ENCODE assay signal across 8 cellular contexts in genomic region chr19:40465781-40466218, GRCh38. TPM values are rescaled to one million over a fixed set of nuclear protein-coding genes. Genes with fewer than 3 reads are reported as not detected.
DNase-seq lines count a peak whose midpoint lies in the region; ATAC-seq, FAIRE-seq and TF ChIP-seq lines count a peak whose summit lies in the region.

No MANE protein-coding gene starts in this region.

- peaks cover 27% of the 10 kb centered on the region for H3K4me1 ChIP-seq in keratinocyte (ENCODE audit: control insufficient read depth, extremely low read depth, insufficient read depth, low read length)

- FAIRE-seq in keratinocyte (lab: Jason Lieb, UNC): peak; percentile 56

- H3K36me3 ChIP-seq in keratinocyte (ENCODE audit: control insufficient read depth in 2 of 2, extremely low read depth in 1 of 2, insufficient read depth in 2 of 2, low read length in 2 of 2): no peaks in the 10 kb centered on the region

- no peaks in the 10 kb centered on the region for H3K9me1 ChIP-seq in keratinocyte (ENCODE audit: control insufficient read depth, extremely low read depth, insufficient read depth, low read length)

- H3K27ac ChIP-seq in keratinocyte (ENCODE audit: control insufficient read depth, insufficient read depth, low read length): peak overlapping the region; percentile 81

- dilution Hi-C loops in keratinocyte (cut with MboI; ENCODE audit: extremely low pct_ligation_motif_present, low sequenced_read_pairs): no loop called here

- H3K4me3 ChIP-seq in keratinocyte (ENCODE audit: control insufficient read depth in 2 of 3, extremely low read depth in 1 of 3, insufficient read depth in 2 of 3, low read depth in 1 of 3, low read length in 3 of 3): peak overlapping the region; percentile 82 to 94 (median 86)

- no peaks in the 10 kb centered on the region for H3K9me3 ChIP-seq in keratinocyte (ENCODE audit: control insufficient read depth, low read depth, low read length)

- ATAC-seq in HG03432 (IDR thresholded peaks at IDR 0.05; ENCODE audit: unreplicated experiment): peak; percentile 84

- H3K9ac ChIP-seq in keratinocyte (ENCODE audit: control insufficient read depth, extremely low read depth, insufficient read depth, low read length): peak overlapping the region; percentile 88

- peak; percentile 99 for DNase-seq in AG09319 (ENCODE audit: extremely low read depth, low read depth)
- peak; percentile 95 for DNase-seq in GM19238 (ENCODE audit: insufficient read length, low spot score)
- DNase-seq in NCI-H446 treated with DMSO at 0.1 percent for 48 hours (lab: John Stamatoyannopoulos, UW): peak; percentile 97
- DNase-seq in activated CD4-positive, CD25-positive, alpha-beta regulatory T cell treated with anti-CD3 and anti-CD28 coated beads, Interleukin-2, amount 50 U/mL, for 72 hours: peak; percentile 100
- DNase-seq in cerebellar nuclear complex (lab: John Stamatoyannopoulos, UW): peak; percentile 97 to 98
- DNase-seq in keratinocyte (ENCODE audit: low read depth, low spot score): peak; percentile 97
- peak; percentile 100 for DNase-seq in stimulated activated CD4-positive, alpha-beta T cell treated with anti-CD3 and anti-CD28 coated beads, Interleukin-12 subunit alpha, Interleukin-12 subunit beta, amount 100 ng/mL, for 4 hours

- H3K4me2 ChIP-seq in keratinocyte (ENCODE audit: control insufficient read depth, extremely low read depth, insufficient read depth, low read depth, low read length): peak overlapping the region; percentile 93

- peak overlapping the region; percentile 90 for H2AFZ ChIP-seq in keratinocyte (ENCODE audit: control insufficient read depth, low read length)

- H3K79me2 ChIP-seq in keratinocyte (ENCODE audit: control insufficient read depth, insufficient read depth, low read length): no peaks in the 10 kb centered on the region

- peaks cover 7% of the 10 kb centered on the region for H3K27me3 ChIP-seq in keratinocyte (ENCODE audit: control insufficient read depth, extremely low read depth, insufficient read depth, low read length)

- H4K20me1 ChIP-seq in keratinocyte (ENCODE audit: control insufficient read depth, extremely low read depth, insufficient read depth, low read length): no peaks in the 10 kb centered on the region

- TF ChIP-seq CTCF in AG09319 (IDR thresholded peaks at IDR 0.05; ENCODE audit: low read depth, low read length): no peak
- TF ChIP-seq CTCF in keratinocyte (optimal IDR thresholded peaks at IDR 0.05 in 1 of 3, IDR thresholded peaks at IDR 0.05 in 1 of 3, conservative IDR thresholded peaks at IDR 0.05 in 1 of 3; ENCODE audit: extremely low read depth in 1 of 3, insufficient read depth in 2 of 3, low read length in 3 of 3): no peak

RNA-seq across cellular contexts. Expression of gene BLVRB, which starts 0.3 kb away (rescaled TPM):
- 48.6 to 129 TPM (median 52.5 TPM) in 3 replicates for polyA plus RNA-seq in keratinocyte
- 26.7 TPM for polyA plus RNA-seq in keratinocyte (2011; ENCODE audit: low read depth)
- 57.0 and 105 TPM in 2 replicates for polyA plus RNA-seq in keratinocyte (2011; cell fraction: cytosol; rRNA removed)
- polyA plus RNA-seq in keratinocyte (2011; cell fraction: nucleus; rRNA removed): 39.1 and 52.7 TPM in 2 replicates
- 75.2 and 154 TPM in 2 replicates for polyA plus RNA-seq in keratinocyte (2012; ENCODE audit: low replicate concordance)
- 34.0 to 82.3 TPM (median 74.7 TPM) in 3 replicates for polyA minus RNA-seq in keratinocyte
- polyA minus RNA-seq in keratinocyte (2011; cell fraction: cytosol; rRNA and poly(A)+ RNA removed): 105 TPM
- polyA minus RNA-seq in keratinocyte (2011; cell fraction: nucleus; rRNA and poly(A)+ RNA removed): 15.5 and 17.0 TPM in 2 replicates

RNA-seq across cellular contexts. Expression of gene SPTBN4, which starts 1.0 kb away (rescaled TPM):
- polyA plus RNA-seq in keratinocyte: 0.06 to 0.28 TPM (median 0.17 TPM) in 3 replicates
- not detected for polyA plus RNA-seq in keratinocyte (2011; ENCODE audit: low read depth)
- polyA plus RNA-seq in keratinocyte (2011; cell fraction: cytosol; rRNA removed): 0.12 TPM in 1 of 2 replicates, not detected in the other
- polyA plus RNA-seq in keratinocyte (2011; cell fraction: nucleus; rRNA removed): 0.20 and 0.57 TPM in 2 replicates
- 0.22 TPM in 1 of 2 replicates, not detected in the other for polyA plus RNA-seq in keratinocyte (2012; ENCODE audit: low replicate concordance)
- polyA minus RNA-seq in keratinocyte: not detected in 3 replicates
- not detected for polyA minus RNA-seq in keratinocyte (2011; cell fraction: cytosol; rRNA and poly(A)+ RNA removed)
- polyA minus RNA-seq in keratinocyte (2011; cell fraction: nucleus; rRNA and poly(A)+ RNA removed): not detected in 2 replicates

RNA-seq across cellular contexts. Expression of gene SERTAD3, which starts 21.7 kb away (rescaled TPM):
- polyA plus RNA-seq in keratinocyte: 11.8 to 16.1 TPM (median 13.2 TPM) in 3 replicates
- polyA plus RNA-seq in keratinocyte (2011; ENCODE audit: low read depth): 1.1 TPM
- 9.0 and 9.9 TPM in 2 replicates for polyA plus RNA-seq in keratinocyte (2011; cell fraction: cytosol; rRNA removed)
- polyA plus RNA-seq in keratinocyte (2011; cell fraction: nucleus; rRNA removed): 11.3 and 14.8 TPM in 2 replicates
- 11.9 and 19.4 TPM in 2 replicates for polyA plus RNA-seq in keratinocyte (2012; ENCODE audit: low replicate concordance)
- polyA minus RNA-seq in keratinocyte: 14.4 to 18.5 TPM (median 14.8 TPM) in 3 replicates
- 35.3 TPM for polyA minus RNA-seq in keratinocyte (2011; cell fraction: cytosol; rRNA and poly(A)+ RNA removed)
- 9.1 and 9.6 TPM in 2 replicates for polyA minus RNA-seq in keratinocyte (2011; cell fraction: nucleus; rRNA and poly(A)+ RNA removed)

RNA-seq across cellular contexts. Expression of gene SERTAD1, which starts 40.0 kb away (rescaled TPM):
- polyA plus RNA-seq in keratinocyte: 9.5 to 15.4 TPM (median 10.5 TPM) in 3 replicates
- 17.5 TPM for polyA plus RNA-seq in keratinocyte (2011; ENCODE audit: low read depth)
- polyA plus RNA-seq in keratinocyte (2011; cell fraction: cytosol; rRNA removed): 7.1 and 13.0 TPM in 2 replicates
- 8.1 and 10.9 TPM in 2 replicates for polyA plus RNA-seq in keratinocyte (2011; cell fraction: nucleus; rRNA removed)
- polyA plus RNA-seq in keratinocyte (2012; ENCODE audit: low replicate concordance): 10.6 and 28.6 TPM in 2 replicates
- 3.8 to 6.1 TPM (median 4.4 TPM) in 3 replicates for polyA minus RNA-seq in keratinocyte
- polyA minus RNA-seq in keratinocyte (2011; cell fraction: cytosol; rRNA and poly(A)+ RNA removed): 10.0 TPM
- polyA minus RNA-seq in keratinocyte (2011; cell fraction: nucleus; rRNA and poly(A)+ RNA removed): 3.5 and 4.0 TPM in 2 replicates

RNA-seq across cellular contexts. Expression of gene PRX, which starts 52.6 kb away (rescaled TPM):
- polyA plus RNA-seq in keratinocyte: 0.22 to 0.49 TPM (median 0.42 TPM) in 3 replicates
- 0.56 TPM for polyA plus RNA-seq in keratinocyte (2011; ENCODE audit: low read depth)
- 0.21 and 0.45 TPM in 2 replicates for polyA plus RNA-seq in keratinocyte (2011; cell fraction: cytosol; rRNA removed)
- polyA plus RNA-seq in keratinocyte (2011; cell fraction: nucleus; rRNA removed): 0.82 and 1.0 TPM in 2 replicates
- 0.45 and 0.90 TPM in 2 replicates for polyA plus RNA-seq in keratinocyte (2012; ENCODE audit: low replicate concordance)
- polyA minus RNA-seq in keratinocyte: 0.13 to 0.33 TPM (median 0.32 TPM) in 3 replicates
- 0.58 TPM for polyA minus RNA-seq in keratinocyte (2011; cell fraction: cytosol; rRNA and poly(A)+ RNA removed)
- polyA minus RNA-seq in keratinocyte (2011; cell fraction: nucleus; rRNA and poly(A)+ RNA removed): 0.32 and 0.47 TPM in 2 replicates

Comparison
In these comparisons a context has a peak if more than half of its experiments do, and no peak if none do; other contexts are left out.
1. Peak in every context shown above with its lines: DNase-seq, ATAC-seq, H3K4me3 ChIP-seq and H3K27ac ChIP-seq.